In the genomic region with DNA sequence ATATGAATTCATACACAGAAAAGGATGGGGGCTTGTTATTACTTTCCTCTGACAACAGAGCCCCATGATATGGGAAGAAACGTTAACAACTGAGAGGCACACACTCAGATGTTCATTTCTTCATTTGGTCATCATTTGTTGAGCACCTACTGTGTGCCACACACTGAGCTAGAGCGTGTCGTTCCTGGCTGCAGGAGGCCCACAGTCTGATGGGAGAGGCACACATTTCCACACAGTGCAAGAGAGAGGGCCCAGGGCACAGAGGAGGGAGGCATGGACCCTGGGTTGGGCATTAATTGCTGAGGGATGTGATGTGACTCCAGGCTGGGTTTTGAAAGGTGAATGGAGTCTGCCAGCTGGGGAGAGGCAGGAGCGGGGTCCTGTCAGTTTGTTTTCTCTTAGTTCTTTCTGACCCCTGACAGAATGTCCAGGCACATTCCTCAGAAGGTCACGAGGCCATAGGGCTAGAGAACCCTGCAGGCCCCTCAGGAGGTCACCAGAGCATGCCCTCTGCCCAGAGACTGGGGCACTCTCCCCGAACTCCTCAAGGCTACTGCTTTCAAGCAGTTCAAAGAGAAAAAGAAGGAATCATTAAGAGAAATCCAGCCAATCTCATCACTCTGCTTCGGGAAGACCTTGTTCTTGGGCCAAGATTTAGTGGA, we compare ENCODE assay signal across 29 cellular contexts.
"Had no signal": no experiment of that assay in that cellular context is flagged by ENCODE, and none has a peak within 500 bp of the region (broad histone marks: within the 10 kb centered on the region; RNA-seq: fewer than 3 reads in every experiment).

No MANE protein-coding gene starts in this region.

- ATAC-seq: activated CD4-positive, CD25-positive, alpha-beta regulatory T cell treated with anti-CD3 and anti-CD28 coated beads, Interleukin-2, amount 50 U/mL, for 24 hours; activated CD8-positive, alpha-beta T cell treated with anti-CD3 and anti-CD28 coated beads, Interleukin-2, amount 10 ng/mL, durations not matched to agents 7 days and 5 days; activated naive CD4-positive, alpha-beta T cell treated with anti-CD3 and anti-CD28 coated beads, Interleukin-2, amount 50 U/mL, for 72 hours; activated naive CD8-positive, alpha-beta T cell treated with anti-CD3 and anti-CD28 coated beads, Interleukin-2, amount 50 U/mL, for 24 hours; body of pancreas had no signal

- H3K9me3 Mint-ChIP-seq: activated naive CD4-positive, alpha-beta T cell treated with anti-CD3 and anti-CD28 coated beads, Interleukin-2, amount 50 U/mL, for 72 hours; activated naive CD8-positive, alpha-beta T cell treated with anti-CD3 and anti-CD28 coated beads, Interleukin-2, amount 50 U/mL, for 24 hours; activated T-cell treated with anti-CD3 and anti-CD28 coated beads, Interleukin-2, amount 50 U/mL, for 24 hours; activated T-helper 1 cell treated with anti-CD3 and anti-CD28 coated beads, Interleukin-12 subunit alpha, Interleukin-12 subunit beta, Interleukin-2, Interleukin-4 antibody, amounts not matched to agents 30 ng/mL and 10 ng/mL and 1 ng/mL, durations not matched to agents 14 hours and 24 hours and 36 hours; central memory CD8-positive, alpha-beta T cell had no signal

- H3K36me3 Mint-ChIP-seq: activated naive CD4-positive, alpha-beta T cell treated with anti-CD3 and anti-CD28 coated beads, Interleukin-2, amount 50 U/mL, for 72 hours had no signal

- H3K27ac Mint-ChIP-seq: activated CD8-positive, alpha-beta T cell treated with anti-CD3 and anti-CD28 coated beads, Interleukin-2, amount 10 ng/mL, durations not matched to agents 7 days and 5 days; activated naive CD8-positive, alpha-beta T cell treated with anti-CD3 and anti-CD28 coated beads, Interleukin-2, amount 50 U/mL, for 24 hours; activated T-cell treated with anti-CD3 and anti-CD28 coated beads, Interleukin-2, amount 50 U/mL, for 24 hours; activated T-helper 1 cell treated with anti-CD3 and anti-CD28 coated beads, Interleukin-12 subunit alpha, Interleukin-12 subunit beta, Interleukin-2, Interleukin-4 antibody, amounts not matched to agents 30 ng/mL and 10 ng/mL and 1 ng/mL, durations not matched to agents 14 hours and 24 hours and 36 hours had no signal

- H3K9ac ChIP-seq: SK-N-SH had no signal

- DNase-seq: activated CD4-positive, alpha-beta T cell treated with anti-CD3 and anti-CD28 coated beads for 4 hours; activated CD8-positive, alpha-beta memory T cell treated with anti-CD3 and anti-CD28 coated beads, Interleukin-2, amount 50 U/mL, for 48 hours; activated CD8-positive, alpha-beta T cell treated with anti-CD3 and anti-CD28 coated beads, Interleukin-2, amount 10 ng/mL, durations not matched to agents 7 days and 5 days; activated effector memory CD4-positive, alpha-beta T cell treated with Interleukin-2 at 50 U/mL for 16 hours; activated naive CD4-positive, alpha-beta T cell; activated naive CD8-positive, alpha-beta T cell treated with anti-CD3 and anti-CD28 coated beads, Interleukin-2, amount 50 U/mL, for 24 hours; activated T-cell treated with anti-CD3 and anti-CD28 coated beads, Interleukin-2, amount 50 U/mL, for 24 hours; amniotic stem cell; body of pancreas; MG63; NCI-H146; NCI-H1930; NCI-H345; NCI-H510A; NCI-H526 treated with DMSO at 0.1 percent for 48 hours; NCI-H82; NK-92 treated with Interleukin-12 subunit alpha and Interleukin-12 subunit beta, amount 100 ng/mL, for 24 hours; Peyer's patch; Right ventricle myocardium superior; SJCRH30; SK-N-SH; T-helper 1 cell; WERI-Rb-1 had no signal

- H3K27me3 ChIP-seq: ascending aorta, body of pancreas, MG63, Peyer's patch, SJCRH30 had no signal

- H3K4me2 ChIP-seq: SK-N-SH had no signal

- H3K9me3 ChIP-seq: ascending aorta, body of pancreas, MG63, Peyer's patch, SJCRH30, SK-N-SH had no signal

- H3K4me3 Mint-ChIP-seq: activated CD8-positive, alpha-beta T cell treated with anti-CD3 and anti-CD28 coated beads, Interleukin-2, amount 10 ng/mL, durations not matched to agents 7 days and 5 days; activated naive CD8-positive, alpha-beta T cell treated with anti-CD3 and anti-CD28 coated beads, Interleukin-2, amount 50 U/mL, for 24 hours; activated T-cell treated with anti-CD3 and anti-CD28 coated beads, Interleukin-2, amount 50 U/mL, for 24 hours; activated T-helper 1 cell treated with anti-CD3 and anti-CD28 coated beads, Interleukin-12 subunit alpha, Interleukin-12 subunit beta, Interleukin-2, Interleukin-4 antibody, amounts not matched to agents 30 ng/mL and 10 ng/mL and 1 ng/mL, durations not matched to agents 14 hours and 24 hours and 36 hours; central memory CD8-positive, alpha-beta T cell had no signal

- H3K4me1 ChIP-seq: body of pancreas, Peyer's patch had no signal

- H3K4me3 ChIP-seq: ascending aorta, body of pancreas, MG63, Peyer's patch, SJCRH30 had no signal

- H3K4me1 Mint-ChIP-seq: activated naive CD8-positive, alpha-beta T cell treated with anti-CD3 and anti-CD28 coated beads, Interleukin-2, amount 50 U/mL, for 24 hours; central memory CD8-positive, alpha-beta T cell had no signal

- H3K36me3 ChIP-seq: ascending aorta, MG63, Peyer's patch, SJCRH30, WERI-Rb-1 had no signal

- H3K27me3 Mint-ChIP-seq: activated naive CD8-positive, alpha-beta T cell treated with anti-CD3 and anti-CD28 coated beads, Interleukin-2, amount 50 U/mL, for 24 hours; activated T-cell treated with anti-CD3 and anti-CD28 coated beads, Interleukin-2, amount 50 U/mL, for 24 hours; central memory CD8-positive, alpha-beta T cell had no signal

- H3K27ac ChIP-seq: ascending aorta, body of pancreas, Peyer's patch, RWPE1, SJCRH30, WERI-Rb-1 had no signal
